8 cellular contexts compared by ENCODE assay signal in genomic region chr2:152175368-152176112, GRCh38. TPM values are rescaled to one million over a fixed set of nuclear protein-coding genes. Genes with fewer than 3 reads are reported as not detected.
DNase-seq lines count a peak whose midpoint lies in the region; ATAC-seq and TF ChIP-seq lines count a peak whose summit lies in the region.

TSS of gene STAM2 (minus strand) at chr2:152175763. CDS start at chr2:152175642, 121 bp downstream.

- H2AFZ ChIP-seq in IMR-90 (replicated peaks; ENCODE audit: low read length, poor library complexity), result peak within 1 kb of the TSS; percentile 99

- H4K5ac ChIP-seq in IMR-90 (ENCODE audit: low read depth, low read length), result peak within 1 kb of the TSS; percentile 93

- H2AK9ac ChIP-seq in IMR-90 (replicated peaks; ENCODE audit: low read depth, low read length, poor library complexity), result peak within 1 kb of the TSS; percentile 96

- in situ Hi-C loops in IMR-90 (cut with MboI; ENCODE audit: low sequenced_read_pairs), result no loop called here

- peak within 1 kb of the TSS; percentile 20; the same call in 1 of the 2 replicates for H2BK20ac ChIP-seq in IMR-90 (ENCODE audit: low read depth, low read length)

- H3K79me1 ChIP-seq in IMR-90 (ENCODE audit: low read depth in 1 of 2, low read length in 2 of 2), result peaks cover 3 to 30% of the 10 kb centered on the region in 2 experiments; a peak in 2 of 4 replicates

- peak within 1 kb of the TSS; percentile 92 for H3K18ac ChIP-seq in IMR-90 (ENCODE audit: low read depth, low read length)

- H3K4me2 ChIP-seq in IMR-90 (ENCODE audit: low read depth, low read length), result peak within 1 kb of the TSS; percentile 98

- H3K14ac ChIP-seq in IMR-90 (replicated peaks; ENCODE audit: low read depth, low read length), result peak within 1 kb of the TSS; percentile 99

- peak within 1 kb of the TSS; percentile 97 for H3K27ac ChIP-seq in IMR-90 (ENCODE audit: insufficient read depth, low read length)

- peak within 1 kb of the TSS; percentile 98 for H4K91ac ChIP-seq in IMR-90 (ENCODE audit: insufficient read depth, low read depth, low read length)

- H2AK5ac ChIP-seq in IMR-90 (ENCODE audit: low read depth, low read length), result peak within 1 kb of the TSS; percentile 77

- peak within 1 kb of the TSS; percentile 86 for H3K4me3 ChIP-seq in IMR-90 (ENCODE audit: insufficient read depth, low read depth, low read length)
- peak within 1 kb of the TSS; percentile 84 for H3K4me3 ChIP-seq in epithelial cell of esophagus (ENCODE audit: low read length)
- peak within 1 kb of the TSS; percentile 65 for H3K4me3 ChIP-seq in mucosa of descending colon

- H3K4ac ChIP-seq in IMR-90 (ENCODE audit: low read depth, low read length), result peak within 1 kb of the TSS; percentile 99

- H2BK15ac ChIP-seq in IMR-90 (ENCODE audit: low read depth, low read length), result peak within 1 kb of the TSS; percentile 100; the same call in 2 of the 3 replicates

- H3K27me3 ChIP-seq in IMR-90 (ENCODE audit: control insufficient read depth, insufficient read depth, low read length), result no peaks in the 10 kb centered on the region

- no peaks in the 10 kb centered on the region for H3K36me3 ChIP-seq in IMR-90 (ENCODE audit: control insufficient read depth, insufficient read depth, low read length)
- no peaks in the 10 kb centered on the region for H3K36me3 ChIP-seq in mucosa of descending colon (ENCODE audit: low read depth)

- dilution Hi-C loops in IMR-90 (cut with HindIII; ENCODE audit: low sequenced_read_pairs, unreplicated experiment), result loop anchor here (25.0 kb wide), 1 partner anchor 462 kb away; no protein-coding TSS in a partner anchor

- intact Hi-C loops in IMR-90 (cut with micrococcal nuclease) (loop anchor here (1.0 to 2.0 kb wide), 4 partner anchors 138 to 539 kb away; no protein-coding TSS in a partner anchor), mucosa of descending colon (cut with DNase I, micrococcal nuclease) (no loop called here)

- peak; percentile 82 for DNase-seq in DMS53 (lab: John Stamatoyannopoulos, UW)
- DNase-seq in IMR-90, result peak; percentile 88
- DNase-seq in OCI-M2 (lab: John Stamatoyannopoulos, UW; ENCODE audit: unreplicated experiment), result peak; percentile 83
- DNase-seq in activated T-cell treated with anti-CD3 and anti-CD28 coated beads for 4 hours, result peak; percentile 94
- peak; percentile 90 for DNase-seq in epithelial cell of esophagus (ENCODE audit: low read depth)
- DNase-seq in mucosa of descending colon, result peak; percentile 94 to 97 (median 95)
- peak; percentile 88 for DNase-seq in stimulated activated CD8-positive, alpha-beta memory T cell treated with anti-CD3 and anti-CD28 coated beads, Interleukin-4, amount 100 ng/mL, for 24 hours (ENCODE audit: low read depth)

- ATAC-seq in GM21528 (IDR thresholded peaks at IDR 0.05; ENCODE audit: low FRiP score, unreplicated experiment), result peak; percentile 87
- peak; percentile 89 for ATAC-seq in IMR-90 (ENCODE audit: low read depth)
- peak; percentile 94 for ATAC-seq in mucosa of descending colon

- peaks cover 12% of the 10 kb centered on the region; the same call in 1 of the 2 replicates for H4K20me1 ChIP-seq in IMR-90 (ENCODE audit: insufficient read depth, low read length)

- peak within 1 kb of the TSS; percentile 88 to 99 for H4K8ac ChIP-seq in IMR-90 (ENCODE audit: low read depth in 2 of 2, low read length in 2 of 2)

- no peaks in the 10 kb centered on the region for H3K9me3 ChIP-seq in IMR-90 (ENCODE audit: control insufficient read depth, insufficient read depth, low read length)
- H3K9me3 ChIP-seq in mucosa of descending colon, result no peaks in the 10 kb centered on the region

- H3K56ac ChIP-seq in IMR-90 (ENCODE audit: extremely low read depth, insufficient read depth, low read length), result peak within 1 kb of the TSS; percentile 98

- H2BK120ac ChIP-seq in IMR-90 (ENCODE audit: low read depth, low read length), result peak within 1 kb of the TSS; percentile 93

- peak within 1 kb of the TSS; percentile 98 for H3K9ac ChIP-seq in IMR-90 (ENCODE audit: low read depth, low read length)

- TF ChIP-seq RAD21 in IMR-90 (IDR thresholded peaks at IDR 0.05; ENCODE audit: low read length), result peak; percentile 87

- TF ChIP-seq POLR2A in IMR-90 (IDR thresholded peaks at IDR 0.05; ENCODE audit: low read depth, low read length), result peak; percentile 92

- peak within 1 kb of the TSS; percentile 97 for H2BK5ac ChIP-seq in IMR-90 (ENCODE audit: low read depth, low read length, poor library complexity, severe bottlenecking)

- WGBS in IMR-90 (ENCODE audit: extremely low coverage in 2 of 2, insufficient read length in 1 of 2), 2 experiments, result 1% methylated on average over 25 of the region's 72 CpGs; no CpG with 5 or more reads in 1 of the 2 experiments

- H3K4me1 ChIP-seq in IMR-90 (ENCODE audit: control insufficient read depth, insufficient read depth, low read length), result peaks cover 2% of the 10 kb centered on the region
- H3K4me1 ChIP-seq in mucosa of descending colon (ENCODE audit: low read depth), result peaks cover 28% of the 10 kb centered on the region

- TF ChIP-seq CTCF in IMR-90 (conservative IDR thresholded peaks at IDR 0.05; ENCODE audit: low read depth, low read length) (peak; percentile 99), epithelial cell of esophagus (IDR thresholded peaks at IDR 0.05; ENCODE audit: insufficient read depth, low read depth, low read length, missing control alignments) (peak; percentile 88), mucosa of descending colon (IDR thresholded peaks at IDR 0.05) (peak; percentile 97)

- peaks cover 3% of the 10 kb centered on the region for H3K9me1 ChIP-seq in IMR-90 (ENCODE audit: insufficient read depth, low read length)

- peak within 1 kb of the TSS; percentile 99 for H3K23ac ChIP-seq in IMR-90 (ENCODE audit: low read depth, low read length)

- POLR2A ChIA-PET in IMR-90 (lab: Charles Lee; ENCODE audit: unreplicated experiment), result interaction anchor here (0.6 to 0.9 kb wide), 2 partner anchors 71 to 460 kb away, joined by 3 to 4 read pairs; no protein-coding TSS in a partner anchor

- CTCF ChIA-PET in IMR-90 (lab: Yijun Ruan, JAX), result interaction anchor here (1.0 to 2.1 kb wide), 8 partner anchors 10 to 518 kb away, joined by 3 to 14 read pairs (median 5); no protein-coding TSS in a partner anchor

- BruUV-seq in IMR-90 (replicated peaks; lab: Mats Ljungman, UMichigan), result TSS peak; percentile 91

TF ChIP-seq in IMR-90, 13 proteins besides CTCF, POLR2A, EP300 and RAD21:
- TF ChIP-seq ELK1 (IDR thresholded peaks at IDR 0.05; ENCODE audit: borderline replicate concordance, low read depth, low read length), result no peak
- no peak for TF ChIP-seq BHLHE40 (IDR thresholded peaks at IDR 0.05; ENCODE audit: low read depth, low read length)
- TF ChIP-seq RCOR1 (IDR thresholded peaks at IDR 0.05; ENCODE audit: insufficient replicate concordance, low read length), result no peak
- no peak for TF ChIP-seq MAFK (IDR thresholded peaks at IDR 0.05; ENCODE audit: low read depth, low read length)
- peak; percentile 90 for TF ChIP-seq CHD1 (IDR thresholded peaks at IDR 0.05; ENCODE audit: low read depth, low read length)
- no peak for TF ChIP-seq NFE2L2 (IDR thresholded peaks at IDR 0.05; ENCODE audit: low read depth, low read length)
- no peak for TF ChIP-seq FOS (IDR thresholded peaks at IDR 0.05; ENCODE audit: low read depth, low read length)
- no peak; the same call in 1 of the 2 replicates for TF ChIP-seq MXI1 (IDR thresholded peaks at IDR 0.05; ENCODE audit: borderline replicate concordance, low read depth, low read length)
- no peak for TF ChIP-seq CEBPB (IDR thresholded peaks at IDR 0.05; ENCODE audit: low read depth, low read length)
- no peak for TF ChIP-seq USF2 (IDR thresholded peaks at IDR 0.05; ENCODE audit: low read depth, low read length)
- peak; percentile 71 for TF ChIP-seq SMC3 (IDR thresholded peaks at IDR 0.05; ENCODE audit: low read depth, low read length)
- TF ChIP-seq MAZ (IDR thresholded peaks at IDR 0.05; ENCODE audit: borderline replicate concordance, low read depth, low read length), result peak; percentile 68
- no peak for TF ChIP-seq RFX5 (IDR thresholded peaks at IDR 0.05; ENCODE audit: low read depth, low read length)
TF ChIP-seq in IMR-90: peak in this region for 3.

RNA-seq across cellular contexts. Expression of gene STAM2, which starts in this region (rescaled TPM):
- total RNA-seq in IMR-90 (2012; rRNA removed) (29.2 and 55.0 TPM in 2 replicates), mucosa of descending colon (10 to 100 TPM; 38.8 to 45.8 (median 41.7) TPM)
- polyA plus RNA-seq in IMR-90 (2012; rRNA removed), result 10.1 and 12.5 TPM in 2 replicates
- 1.9 and 2.4 TPM in 2 replicates for polyA plus RNA-seq in IMR-90 (2012; cell fraction: cytosol; rRNA removed)
- polyA plus RNA-seq in IMR-90 (2012; cell fraction: nucleus; rRNA removed; ENCODE audit: low replicate concordance), result 4.8 and 35.4 TPM in 2 replicates

Comparison
In these comparisons a context has a peak if more than half of its experiments do, and no peak if none do; other contexts are left out.
1. Peak in every context shown above with its lines: DNase-seq, ATAC-seq, H3K4me3 ChIP-seq and H3K27ac ChIP-seq.